Comparison of ENCODE assay signal across 8 cellular contexts in genomic region chr10:63629363-63630084, GRCh38.
DNase-seq lines count a peak whose midpoint lies in the region; ATAC-seq and TF ChIP-seq lines count a peak whose summit lies in the region.

No MANE protein-coding gene starts in this region.

- TF ChIP-seq CTCF in GM13977 (IDR thresholded peaks at IDR 0.05; ENCODE audit: extremely low read depth, insufficient read depth, missing control alignments) (peak; percentile 80), astrocyte of the spinal cord (IDR thresholded peaks at IDR 0.05; ENCODE audit: low read depth, low read length) (peak; percentile 90), retinal pigment epithelial cell (conservative IDR thresholded peaks at IDR 0.05; ENCODE audit: low read depth, low read length) (peak; percentile 88)

- ATAC-seq in HG02885 (IDR thresholded peaks at IDR 0.05; ENCODE audit: poor library complexity, unreplicated experiment) = peak; percentile 55

- DNase-seq in GM13977 (ENCODE audit: low spot score) = peak; percentile 66
- DNase-seq in NCI-H146 treated with DMSO at 0.1 percent for 48 hours (lab: John Stamatoyannopoulos, UW; ENCODE audit: unreplicated experiment) = peak; percentile 77
- peak; percentile 63 for DNase-seq in T-helper 9 cell
- DNase-seq in astrocyte of the spinal cord (ENCODE audit: low read depth, low spot score) = peak; percentile 100
- peak; percentile 49 to 97 (median 86) for DNase-seq in hypothalamus (lab: John Stamatoyannopoulos, UW)
- peak; percentile 99 for DNase-seq in retinal pigment epithelial cell (ENCODE audit: low read depth)
- no peak for DNase-seq in OCI-M2 (lab: John Stamatoyannopoulos, UW; ENCODE audit: unreplicated experiment)

- H3K4me3 ChIP-seq in astrocyte of the spinal cord (ENCODE audit: low read depth, low read length) (peak overlapping the region; percentile 62), retinal pigment epithelial cell (ENCODE audit: low read length) (peak overlapping the region; percentile 79)

- in situ Hi-C loops in GM13977 (cut with MboI; ENCODE audit: low pct_unique_long_range_greater_than_20kb, low sequenced_read_pairs, unreplicated experiment) = loop anchor here (10.0 kb wide), 2 partner anchors 85 to 95 kb away; no protein-coding TSS in a partner anchor
- in situ Hi-C loops in astrocyte of the spinal cord (cut with HindIII; ENCODE audit: low sequenced_read_pairs) = no loop called here
